8 cellular contexts compared by ENCODE assay signal in genomic region chr4:176277162-176277904, GRCh38. TPM values are rescaled to one million over a fixed set of nuclear protein-coding genes. Genes with fewer than 3 reads are reported as not detected.
DNase-seq lines count a peak whose midpoint lies in the region; ATAC-seq and TF ChIP-seq lines count a peak whose summit lies in the region.

No MANE protein-coding gene starts in this region.

- H3K9me3 ChIP-seq in heart left ventricle (no peaks in the 10 kb centered on the region), psoas muscle (no peaks in the 10 kb centered on the region), spleen (peaks cover 0 to 4% (median 0%) of the 10 kb centered on the region in 8 donors)

- ATAC-seq in GM18870 (IDR thresholded peaks at IDR 0.05; ENCODE audit: unreplicated experiment) = peak; percentile 80
- ATAC-seq in HG03095 (IDR thresholded peaks at IDR 0.05; ENCODE audit: unreplicated experiment) = peak; percentile 74
- ATAC-seq in heart left ventricle = peak in 3 of 4 donors; percentile 83 to 88 (median 83)
- ATAC-seq in psoas muscle = peak; percentile 75 to 85 (median 80)

- no peak for TF ChIP-seq POLR2A in heart left ventricle (IDR thresholded peaks at IDR 0.05)
- no peak for TF ChIP-seq POLR2A in spleen (IDR thresholded peaks at IDR 0.05)

- TF ChIP-seq CTCF in CD14-positive monocyte (IDR thresholded peaks at IDR 0.05) = peak; percentile 22
- TF ChIP-seq CTCF in heart left ventricle (IDR thresholded peaks at IDR 0.05) = peak; percentile 26 to 67 (median 52)
- TF ChIP-seq CTCF in psoas muscle (IDR thresholded peaks at IDR 0.05) = peak; percentile 62
- TF ChIP-seq CTCF in spleen (IDR thresholded peaks at IDR 0.05 in 8 of 11, conservative IDR thresholded peaks at IDR 0.05 in 3 of 11) = peak in 4 of 11 experiments; percentile 15 to 41 (median 26)

- WGBS in heart left ventricle, 4 donors = 66 to 67% (median 67%) methylated on average over 13 of the region's 13 CpGs
- WGBS in psoas muscle, 3 donors = 45 to 65% (median 51%) methylated on average over 13 of the region's 13 CpGs
- 69 to 78% (median 75%) methylated on average over 13 of the region's 13 CpGs for WGBS in spleen, 5 donors

- H3K36me3 ChIP-seq in heart left ventricle (no peaks in the 10 kb centered on the region), psoas muscle (ENCODE audit: insufficient read depth in 1 of 2, low read depth in 1 of 2) (no peaks in the 10 kb centered on the region), spleen (no peaks in the 10 kb centered on the region)

- H3K27me3 ChIP-seq in heart left ventricle = no peaks in the 10 kb centered on the region
- H3K27me3 ChIP-seq in psoas muscle (ENCODE audit: insufficient read depth in 3 of 3, low read length in 2 of 3) = no peaks in the 10 kb centered on the region
- H3K27me3 ChIP-seq in spleen (replicated peaks in 1 of 7) = no peaks in the 10 kb centered on the region

- no peak overlapping the region for H3K4me3 Mint-ChIP-seq in CD14-positive monocyte
- no peak overlapping the region for H3K4me3 Mint-ChIP-seq in activated naive CD4-positive, alpha-beta T cell treated with anti-CD3 and anti-CD28 coated beads, Interleukin-2, amount 10 ng/mL, durations not matched to agents 7 days and 5 days

- DNase-seq in CD14-positive monocyte (ENCODE audit: low spot score) (no peak), NCI-H345 (lab: John Stamatoyannopoulos, UW) (peak; percentile 56), heart left ventricle (peak in 4 of 5 donors; percentile 33 to 58 (median 48)), psoas muscle (peak; percentile 40 to 78), spleen (no peak)
- DNase-seq in activated naive CD4-positive, alpha-beta T cell treated with anti-CD3 and anti-CD28 coated beads, Interleukin-2, amount 10 ng/mL, durations not matched to agents 7 days and 5 days = peak; percentile 39

- H3K4me3 ChIP-seq in heart left ventricle (peak overlapping the region in 1 of 12 donors; percentile 3), psoas muscle (peak overlapping the region; percentile 64), spleen (no peak overlapping the region)

- H3K27ac ChIP-seq in heart left ventricle (peak overlapping the region in 1 of 12 donors; percentile 70), psoas muscle (peak overlapping the region; percentile 94), spleen (no peak overlapping the region)

- no peaks in the 10 kb centered on the region for H3K4me1 Mint-ChIP-seq in CD14-positive monocyte
- H3K4me1 Mint-ChIP-seq in activated naive CD4-positive, alpha-beta T cell treated with anti-CD3 and anti-CD28 coated beads, Interleukin-2, amount 10 ng/mL, durations not matched to agents 7 days and 5 days = no peaks in the 10 kb centered on the region

- H3K4me1 ChIP-seq in heart left ventricle (peaks cover 0 to 7% (median 0%) of the 10 kb centered on the region in 12 donors), psoas muscle (peaks cover 33% of the 10 kb centered on the region), spleen (no peaks in the 10 kb centered on the region)

- CTCF ChIA-PET in activated naive CD4-positive, alpha-beta T cell treated with anti-CD3 and anti-CD28 coated beads, Interleukin-2, amount 10 ng/mL, durations not matched to agents 7 days and 5 days (lab: Charles Lee) = no interaction called here

- peaks cover 0 to 5% (median 0%) of the 10 kb centered on the region in 7 donors for H3K9me3 Mint-ChIP-seq in CD14-positive monocyte
- H3K9me3 Mint-ChIP-seq in activated naive CD4-positive, alpha-beta T cell treated with anti-CD3 and anti-CD28 coated beads, Interleukin-2, amount 10 ng/mL, durations not matched to agents 7 days and 5 days = no peaks in the 10 kb centered on the region

- no peak overlapping the region for H3K27ac Mint-ChIP-seq in CD14-positive monocyte
- H3K27ac Mint-ChIP-seq in activated naive CD4-positive, alpha-beta T cell treated with anti-CD3 and anti-CD28 coated beads, Interleukin-2, amount 10 ng/mL, durations not matched to agents 7 days and 5 days = no peak overlapping the region

- peaks cover 0 to 3% (median 0%) of the 10 kb centered on the region in 3 donors for H3K27me3 Mint-ChIP-seq in CD14-positive monocyte (ENCODE audit: low read depth in 3 of 3)
- H3K27me3 Mint-ChIP-seq in activated naive CD4-positive, alpha-beta T cell treated with anti-CD3 and anti-CD28 coated beads, Interleukin-2, amount 10 ng/mL, durations not matched to agents 7 days and 5 days = no peaks in the 10 kb centered on the region

- intact Hi-C loops in CD14-positive monocyte (cut with micrococcal nuclease) = no loop called here
- intact Hi-C loops in heart left ventricle (cut with DNase I) = loop anchor here (1.0 to 10.0 kb wide), 7 partner anchors 45 to 127 kb away; partner anchors contain the start of gene SPATA4 (in 4 of the 10)
- intact Hi-C loops in psoas muscle (cut with DNase I) = loop anchor here (2.0 to 5.0 kb wide), 2 partner anchors 120 to 127 kb away; no protein-coding TSS in a partner anchor
- intact Hi-C loops in spleen (cut with DNase I; ENCODE audit: low total_unique reads) = no loop called here

- no peaks in the 10 kb centered on the region for H3K36me3 Mint-ChIP-seq in CD14-positive monocyte
- no peaks in the 10 kb centered on the region for H3K36me3 Mint-ChIP-seq in activated naive CD4-positive, alpha-beta T cell treated with anti-CD3 and anti-CD28 coated beads, Interleukin-2, amount 10 ng/mL, durations not matched to agents 7 days and 5 days

RNA-seq across cellular contexts. Expression of gene ASB5, which starts 8.3 kb away (rescaled TPM):
- polyA plus RNA-seq in CD14-positive monocyte = not detected
- 1 to 10 TPM; 1.5 to 7.7 (median 3.2) TPM for total RNA-seq in heart left ventricle
- polyA plus RNA-seq in heart left ventricle = 1 to 10 TPM; 1.0 to 2.0 TPM
- total RNA-seq in psoas muscle = 100 to 1,000 TPM; 247 to 661 (median 465) TPM
- 1,000 to 10,000 TPM in 1 of 3 donors, 100 to 1,000 TPM in 2; 456 to 1,213 (median 601) TPM for polyA plus RNA-seq in psoas muscle
- total RNA-seq in spleen = not detected
- under 1 TPM in 2 of 3 donors, not detected in 1; 0.06 to 0.50 TPM for polyA plus RNA-seq in spleen

RNA-seq across cellular contexts. Expression of gene SPCS3, which starts 42.4 kb away (rescaled TPM):
- polyA plus RNA-seq in CD14-positive monocyte (100 to 1,000 TPM; 107 to 112 TPM), heart left ventricle (100 to 1,000 TPM in 1 of 2 donors, 10 to 100 TPM in 1; 24.3 to 143 TPM), psoas muscle (10 to 100 TPM; 20.8 to 44.8 (median 32.6) TPM), spleen (10 to 100 TPM; 20.6 to 35.8 (median 28.7) TPM)
- total RNA-seq in heart left ventricle (100 to 1,000 TPM in 3 of 9 donors, 10 to 100 TPM in 6; 40.6 to 200 (median 81.6) TPM), psoas muscle (10 to 100 TPM; 32.8 to 75.8 (median 52.3) TPM), spleen (100 to 1,000 TPM; 117 to 164 (median 144) TPM)

Comparison
In these comparisons a context has a peak if more than half of its experiments do, and no peak if none do; other contexts are left out.
1. DNase-seq: peak in NCI-H345 (single experiment), activated naive CD4-positive, alpha-beta T cell treated with anti-CD3 and anti-CD28 coated beads, Interleukin-2, amount 10 ng/mL, durations not matched to agents 7 days and 5 days (single experiment), heart left ventricle (4 of 5) and psoas muscle (2 of 2); none in CD14-positive monocyte (single experiment) and spleen (single experiment).
2. RNA of gene ASB5, which starts 8.3 kb away (polyA plus RNA-seq): 456 to 1,213 TPM in psoas muscle; 1.0 to 2.0 TPM in heart left ventricle, 0.06 to 0.50 TPM in spleen and not detected in CD14-positive monocyte; every median in the first group is over 100 times any median in the second.
3. intact Hi-C loops: an anchor here in heart left ventricle (1.0 to 10.0 kb wide) and psoas muscle (2.0 to 5.0 kb wide); none called in CD14-positive monocyte and spleen.
4. Peak in every context shown above with its lines, with median percentiles within 50 percentile points of each other: ATAC-seq.